In the genomic region with DNA sequence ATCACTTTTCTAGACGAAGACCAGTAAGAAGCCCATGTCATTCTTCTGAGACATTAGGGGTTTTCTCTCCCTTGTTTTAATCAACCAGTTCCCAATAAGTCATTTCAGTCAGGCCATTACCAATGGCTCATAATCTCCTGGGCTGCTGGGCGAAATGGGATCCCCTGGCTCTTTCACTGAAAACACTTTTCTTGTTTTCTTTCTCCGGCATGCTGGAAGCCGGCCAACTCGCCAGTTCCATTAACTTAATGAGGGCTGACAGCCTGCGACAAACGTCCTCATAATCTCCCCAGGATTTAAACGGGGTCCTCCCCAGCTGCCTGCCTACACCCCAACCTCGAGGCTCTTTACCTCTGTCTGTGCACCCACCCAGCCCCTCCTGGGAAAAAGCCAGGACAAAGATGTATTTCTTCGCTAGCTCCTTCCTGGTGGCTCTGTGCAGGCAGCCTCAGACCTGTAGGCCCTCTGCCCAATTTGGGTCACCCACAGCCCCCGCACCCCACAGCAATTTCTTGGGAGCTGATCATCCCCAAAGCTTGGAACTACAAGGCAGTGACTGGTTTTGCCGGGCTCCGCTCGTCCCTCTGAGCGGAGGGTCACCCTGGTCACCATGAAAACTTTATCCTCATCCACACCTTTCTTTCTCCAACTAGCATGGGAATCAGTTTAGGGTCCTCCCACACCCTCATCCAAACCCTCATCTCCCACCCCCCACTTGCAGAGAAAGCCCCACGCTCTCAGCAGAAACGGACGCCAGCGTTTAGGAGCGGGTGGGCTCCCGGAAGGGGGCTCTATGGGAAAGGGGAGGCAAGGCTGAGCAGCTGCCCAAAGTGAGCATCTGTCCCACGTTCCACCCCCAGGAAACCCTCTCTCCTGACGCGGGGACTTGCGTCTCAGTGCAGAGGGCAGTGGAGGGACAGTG, we compare ENCODE assay signal across 11 cellular contexts. TPM values are rescaled to one million over a fixed set of nuclear protein-coding genes. Genes with fewer than 3 reads are reported as not detected.
DNase-seq lines count a peak whose midpoint lies in the region; ATAC-seq and TF ChIP-seq lines count a peak whose summit lies in the region.
"Had no signal": no experiment of that assay in that cellular context is flagged by ENCODE, and none has a peak within 500 bp of the region (broad histone marks: within the 10 kb centered on the region; RNA-seq: fewer than 3 reads in every experiment).

No MANE protein-coding gene starts in this region.

- no peak overlapping the region for H3K27ac Mint-ChIP-seq in activated naive CD8-positive, alpha-beta T cell treated with anti-CD3 and anti-CD28 coated beads, Interleukin-2, amount 10 ng/mL, durations not matched to agents 7 days and 5 days
- no peak overlapping the region for H3K27ac Mint-ChIP-seq in activated naive CD8-positive, alpha-beta T cell treated with anti-CD3 and anti-CD28 coated beads, Interleukin-2, amount 50 U/mL, for 24 hours
- H3K27ac Mint-ChIP-seq in type B pancreatic cell, result peak overlapping the region; percentile 43
- no peak overlapping the region for H3K27ac Mint-ChIP-seq in activated CD4-positive, alpha-beta memory T cell treated with anti-CD3 and anti-CD28 coated beads for 36 hours
- no peak overlapping the region for H3K27ac Mint-ChIP-seq in effector memory CD8-positive, alpha-beta T cell
- H3K27ac Mint-ChIP-seq: activated T-helper 17 cell treated with anti-CD3 and anti-CD28 coated beads, Interleukin-2, amount 50 U/mL, for 72 hours had no signal

- H3K9me3 Mint-ChIP-seq in activated naive CD8-positive, alpha-beta T cell treated with anti-CD3 and anti-CD28 coated beads, Interleukin-2, amount 10 ng/mL, durations not matched to agents 7 days and 5 days, result peaks cover 5% of the 10 kb centered on the region
- H3K9me3 Mint-ChIP-seq in activated naive CD8-positive, alpha-beta T cell treated with anti-CD3 and anti-CD28 coated beads, Interleukin-2, amount 50 U/mL, for 24 hours, result peaks cover 3% of the 10 kb centered on the region
- H3K9me3 Mint-ChIP-seq in type B pancreatic cell, result no peaks in the 10 kb centered on the region
- H3K9me3 Mint-ChIP-seq in activated CD4-positive, alpha-beta memory T cell treated with anti-CD3 and anti-CD28 coated beads for 36 hours, result peaks cover 9% of the 10 kb centered on the region
- H3K9me3 Mint-ChIP-seq in effector memory CD8-positive, alpha-beta T cell, result peaks cover 0 to 5% of the 10 kb centered on the region in 2 donors

- H3K36me3 ChIP-seq in left lung, result no peaks in the 10 kb centered on the region

- H3K27me3 Mint-ChIP-seq in activated naive CD8-positive, alpha-beta T cell treated with anti-CD3 and anti-CD28 coated beads, Interleukin-2, amount 10 ng/mL, durations not matched to agents 7 days and 5 days, result no peaks in the 10 kb centered on the region
- H3K27me3 Mint-ChIP-seq in activated naive CD8-positive, alpha-beta T cell treated with anti-CD3 and anti-CD28 coated beads, Interleukin-2, amount 50 U/mL, for 24 hours, result no peaks in the 10 kb centered on the region
- no peaks in the 10 kb centered on the region for H3K27me3 Mint-ChIP-seq in type B pancreatic cell
- no peaks in the 10 kb centered on the region for H3K27me3 Mint-ChIP-seq in activated CD4-positive, alpha-beta memory T cell treated with anti-CD3 and anti-CD28 coated beads for 36 hours
- peaks cover 16 to 39% of the 10 kb centered on the region in 2 donors for H3K27me3 Mint-ChIP-seq in effector memory CD8-positive, alpha-beta T cell
- H3K27me3 Mint-ChIP-seq: activated T-helper 17 cell treated with anti-CD3 and anti-CD28 coated beads, Interleukin-2, amount 50 U/mL, for 72 hours had no signal

- CTCF ChIA-PET in activated CD4-positive, alpha-beta memory T cell treated with anti-CD3 and anti-CD28 coated beads for 36 hours (lab: Charles Lee), result no interaction called here

- POLR2A ChIA-PET in activated naive CD8-positive, alpha-beta T cell treated with anti-CD3 and anti-CD28 coated beads, Interleukin-2, amount 10 ng/mL, durations not matched to agents 7 days and 5 days (lab: Charles Lee), result no interaction called here
- POLR2A ChIA-PET in activated CD4-positive, alpha-beta memory T cell treated with anti-CD3 and anti-CD28 coated beads for 36 hours (lab: Charles Lee), result no interaction called here

- H3K4me1 Mint-ChIP-seq in activated naive CD8-positive, alpha-beta T cell treated with anti-CD3 and anti-CD28 coated beads, Interleukin-2, amount 10 ng/mL, durations not matched to agents 7 days and 5 days, result no peaks in the 10 kb centered on the region
- no peaks in the 10 kb centered on the region for H3K4me1 Mint-ChIP-seq in activated naive CD8-positive, alpha-beta T cell treated with anti-CD3 and anti-CD28 coated beads, Interleukin-2, amount 50 U/mL, for 24 hours
- H3K4me1 Mint-ChIP-seq in type B pancreatic cell (ENCODE audit: unreplicated experiment), result peaks cover 27% of the 10 kb centered on the region
- no peaks in the 10 kb centered on the region for H3K4me1 Mint-ChIP-seq in activated CD4-positive, alpha-beta memory T cell treated with anti-CD3 and anti-CD28 coated beads for 36 hours (ENCODE audit: low read depth)
- no peaks in the 10 kb centered on the region for H3K4me1 Mint-ChIP-seq in effector memory CD8-positive, alpha-beta T cell (ENCODE audit: low read depth in 2 of 2)
- H3K4me1 Mint-ChIP-seq: activated T-helper 17 cell treated with anti-CD3 and anti-CD28 coated beads, Interleukin-2, amount 50 U/mL, for 72 hours had no signal

- H3K9me3 ChIP-seq in left lung, result no peaks in the 10 kb centered on the region

- no peaks in the 10 kb centered on the region for H3K27me3 ChIP-seq in left lung

- no peak overlapping the region for H3K27ac ChIP-seq in left lung

- intact Hi-C loops in left lung (cut with DNase I), result no loop called here
- intact Hi-C loops in activated CD4-positive, alpha-beta memory T cell treated with anti-CD3 and anti-CD28 coated beads for 36 hours (cut with micrococcal nuclease), result no loop called here

- H3K36me3 Mint-ChIP-seq in activated naive CD8-positive, alpha-beta T cell treated with anti-CD3 and anti-CD28 coated beads, Interleukin-2, amount 10 ng/mL, durations not matched to agents 7 days and 5 days, result no peaks in the 10 kb centered on the region
- peaks cover 3% of the 10 kb centered on the region for H3K36me3 Mint-ChIP-seq in activated naive CD8-positive, alpha-beta T cell treated with anti-CD3 and anti-CD28 coated beads, Interleukin-2, amount 50 U/mL, for 24 hours (ENCODE audit: low read depth)
- H3K36me3 Mint-ChIP-seq in type B pancreatic cell, result no peaks in the 10 kb centered on the region
- peaks cover 3% of the 10 kb centered on the region for H3K36me3 Mint-ChIP-seq in activated CD4-positive, alpha-beta memory T cell treated with anti-CD3 and anti-CD28 coated beads for 36 hours
- no peaks in the 10 kb centered on the region for H3K36me3 Mint-ChIP-seq in effector memory CD8-positive, alpha-beta T cell (ENCODE audit: insufficient read depth)

- no peak overlapping the region for H3K4me3 Mint-ChIP-seq in activated naive CD8-positive, alpha-beta T cell treated with anti-CD3 and anti-CD28 coated beads, Interleukin-2, amount 10 ng/mL, durations not matched to agents 7 days and 5 days
- no peak overlapping the region for H3K4me3 Mint-ChIP-seq in activated naive CD8-positive, alpha-beta T cell treated with anti-CD3 and anti-CD28 coated beads, Interleukin-2, amount 50 U/mL, for 24 hours
- H3K4me3 Mint-ChIP-seq in type B pancreatic cell, result peak overlapping the region; percentile 38
- no peak overlapping the region for H3K4me3 Mint-ChIP-seq in activated CD4-positive, alpha-beta memory T cell treated with anti-CD3 and anti-CD28 coated beads for 36 hours
- no peak overlapping the region for H3K4me3 Mint-ChIP-seq in effector memory CD8-positive, alpha-beta T cell
- H3K4me3 Mint-ChIP-seq: activated T-helper 17 cell treated with anti-CD3 and anti-CD28 coated beads, Interleukin-2, amount 50 U/mL, for 72 hours had no signal

- no peak overlapping the region for H3K4me3 ChIP-seq in left lung

- ATAC-seq in activated naive CD8-positive, alpha-beta T cell treated with anti-CD3 and anti-CD28 coated beads, Interleukin-2, amount 10 ng/mL, durations not matched to agents 7 days and 5 days (ENCODE audit: low read depth), result no peak
- no peak for ATAC-seq in activated naive CD8-positive, alpha-beta T cell treated with anti-CD3 and anti-CD28 coated beads, Interleukin-2, amount 50 U/mL, for 24 hours
- ATAC-seq in left lung, result no peak
- no peak for ATAC-seq in effector memory CD8-positive, alpha-beta T cell (replicated peaks)
- ATAC-seq: activated T-helper 17 cell treated with anti-CD3 and anti-CD28 coated beads, Interleukin-2, amount 50 U/mL, for 72 hours had no signal

- DNase-seq in activated naive CD8-positive, alpha-beta T cell treated with anti-CD3 and anti-CD28 coated beads, Interleukin-2, amount 10 ng/mL, durations not matched to agents 7 days and 5 days, result peak; percentile 14
- DNase-seq in activated naive CD8-positive, alpha-beta T cell treated with anti-CD3 and anti-CD28 coated beads, Interleukin-2, amount 50 U/mL, for 24 hours, result no peak
- DNase-seq in NCI-H82 (lab: John Stamatoyannopoulos, UW), result peak; percentile 73
- DNase-seq in left lung, result peak; percentile 22 to 47
- no peak for DNase-seq in type B pancreatic cell (ENCODE audit: extremely low spot score, unreplicated experiment)
- no peak for DNase-seq in activated CD4-positive, alpha-beta memory T cell treated with anti-CD3 and anti-CD28 coated beads for 36 hours
- no peak for DNase-seq in NCI-H226
- DNase-seq in effector memory CD8-positive, alpha-beta T cell, result no peak
- DNase-seq: GF-D8, NCI-H446 treated with DMSO at 0.1 percent for 48 hours had no signal

- TF ChIP-seq CTCF in left lung (IDR thresholded peaks at IDR 0.05) (no peak), type B pancreatic cell (conservative IDR thresholded peaks at IDR 0.05) (no peak)

- no peaks in the 10 kb centered on the region for H3K4me1 ChIP-seq in left lung

RNA-seq across cellular contexts. Expression of a gene that starts 51.1 kb away (rescaled TPM):
- total RNA-seq in activated naive CD8-positive, alpha-beta T cell treated with anti-CD3 and anti-CD28 coated beads, Interleukin-2, amount 10 ng/mL, durations not matched to agents 7 days and 5 days, result under 1 TPM; 0.28 to 0.34 TPM
- total RNA-seq in left lung (1 to 10 TPM; 2.5 to 2.6 TPM), type B pancreatic cell (ENCODE audit: low replicate concordance) (3.3 and 7.0 TPM in 2 replicates)
- under 1 TPM; 0.19 TPM for total RNA-seq in activated CD4-positive, alpha-beta memory T cell treated with anti-CD3 and anti-CD28 coated beads for 36 hours

Comparison
In these comparisons a context has a peak if more than half of its experiments do, and no peak if none do; other contexts are left out.
1. DNase-seq: peak in activated naive CD8-positive, alpha-beta T cell treated with anti-CD3 and anti-CD28 coated beads, Interleukin-2, amount 10 ng/mL, durations not matched to agents 7 days and 5 days (single experiment), NCI-H82 (single experiment) and left lung (2 of 2); none in activated naive CD8-positive, alpha-beta T cell treated with anti-CD3 and anti-CD28 coated beads, Interleukin-2, amount 50 U/mL, for 24 hours (single experiment), type B pancreatic cell (single experiment), activated CD4-positive, alpha-beta memory T cell treated with anti-CD3 and anti-CD28 coated beads for 36 hours (single experiment), NCI-H226 (single experiment) and effector memory CD8-positive, alpha-beta T cell (0 of 3).